Comparison of ENCODE assay signal across 9 cellular contexts in the genomic region with DNA sequence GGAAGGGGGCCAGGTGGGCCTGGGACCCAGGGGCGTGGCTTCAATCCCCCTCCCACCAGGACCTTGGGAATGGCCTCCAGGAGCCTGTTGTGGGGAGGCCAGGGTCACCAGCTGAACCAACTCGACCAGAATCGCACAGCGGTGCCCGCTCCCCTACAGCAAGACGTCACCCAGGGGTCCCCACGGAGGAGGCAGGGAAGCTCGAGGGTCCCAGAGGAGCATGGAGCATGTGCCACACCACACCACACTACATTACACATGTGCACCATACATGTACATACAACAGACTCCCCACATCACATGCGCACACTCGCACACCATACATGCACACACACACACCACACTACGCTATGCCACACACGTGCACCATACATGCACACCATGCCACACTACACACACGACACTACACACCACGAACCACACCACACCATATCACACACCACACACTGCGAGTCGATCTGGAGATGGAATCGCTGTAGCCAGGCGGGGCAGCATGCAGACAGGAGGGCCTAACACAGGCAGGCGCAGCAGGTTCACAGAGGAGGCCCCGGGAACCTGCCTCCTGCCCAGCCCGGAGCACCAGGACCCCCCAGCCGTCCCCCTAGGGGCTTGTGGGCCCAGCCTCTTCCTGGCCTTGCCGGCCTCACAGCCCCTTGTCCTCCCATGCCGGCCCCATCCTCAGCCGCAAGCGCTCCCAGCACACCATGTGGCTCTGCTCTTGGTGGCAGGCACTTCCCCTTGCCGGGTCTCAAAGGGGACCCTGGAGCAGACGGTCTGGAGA. TPM values are rescaled to one million over a fixed set of nuclear protein-coding genes. Genes with fewer than 3 reads are reported as not detected.
A peak's percentile ranks its signal among the peaks of the same experiment; 100 is the strongest.
DNase-seq lines count a peak whose midpoint lies in the region; ATAC-seq, FAIRE-seq and TF ChIP-seq lines count a peak whose summit lies in the region.
"Had no signal": no experiment of that assay in that cellular context is flagged by ENCODE, and none has a peak within 500 bp of the region (broad histone marks: within the 10 kb centered on the region; RNA-seq: fewer than 3 reads in every experiment).

No MANE protein-coding gene starts in this region.

- DNase-seq in GM12891 (ENCODE audit: insufficient read length, low spot score) = no peak
- DNase-seq in neuronal stem cell (ENCODE audit: low spot score) = no peak
- no peak for DNase-seq in GM19240 (ENCODE audit: insufficient read length, low spot score)
- DNase-seq in NCI-H1092 treated with DMSO at 0.1 percent for 48 hours (lab: John Stamatoyannopoulos, UW) = no peak
- no peak for DNase-seq in NCI-H510A (lab: John Stamatoyannopoulos, UW)
- no peak for DNase-seq in HFFc6
- DNase-seq: NCI-H1105 treated with DMSO at 0.1 percent for 48 hours had no signal

- H3K4ac ChIP-seq in neuronal stem cell (ENCODE audit: low read length) = no peak overlapping the region

- no peak for TF ChIP-seq CTCF in HFFc6 (IDR thresholded peaks at IDR 0.05)

- no peak overlapping the region for H3K4me2 ChIP-seq in neuronal stem cell (ENCODE audit: insufficient read depth, low read length, poor library complexity, severe bottlenecking)

- H3K27me3 Mint-ChIP-seq in HFFc6 (ENCODE audit: insufficient read depth) = peaks cover 49% of the 10 kb centered on the region

- H2AFZ ChIP-seq in neuronal stem cell (ENCODE audit: low read length) = peak overlapping the region; percentile 49

- H3K79me1 ChIP-seq in neuronal stem cell (ENCODE audit: low read depth, low read length) = no peaks in the 10 kb centered on the region

- H2BK12ac ChIP-seq in neuronal stem cell (ENCODE audit: low read length) = peak overlapping the region; percentile 88

- peak overlapping the region; percentile 50 for H2BK15ac ChIP-seq in neuronal stem cell (ENCODE audit: low read length)

- H3K9me3 ChIP-seq in neuronal stem cell (replicated peaks in 1 of 2; ENCODE audit: control insufficient read depth in 2 of 2, insufficient read depth in 1 of 2, low read depth in 1 of 2, low read length in 2 of 2) = peaks cover 3 to 7% of the 10 kb centered on the region in 2 donors

- no peaks in the 10 kb centered on the region for H3K9me3 Mint-ChIP-seq in HFFc6

- H4K91ac ChIP-seq in neuronal stem cell (ENCODE audit: low read depth, low read length, poor library complexity) = no peak overlapping the region

- no peak overlapping the region for H4K8ac ChIP-seq in neuronal stem cell (ENCODE audit: low read depth, low read length)

- H3K4me3 ChIP-seq in neuronal stem cell (ENCODE audit: low read length in 2 of 2) = peak overlapping the region in 1 of 2 donors; percentile 58

- H3K4me3 Mint-ChIP-seq in HFFc6 = no peak overlapping the region

- H2AK5ac ChIP-seq in neuronal stem cell (ENCODE audit: low read depth, low read length) = peak overlapping the region; percentile 82

- H2BK120ac ChIP-seq in neuronal stem cell (ENCODE audit: low read depth, low read length) = no peak overlapping the region

- peaks cover 0 to 1% of the 10 kb centered on the region in 2 donors for H3K4me1 ChIP-seq in neuronal stem cell (ENCODE audit: control insufficient read depth in 2 of 2, insufficient read depth in 1 of 2, low read depth in 1 of 2, low read length in 2 of 2)

- H3K27ac Mint-ChIP-seq in HFFc6 = no peak overlapping the region

- TF ChIP-seq POLR2A in GM12891 (IDR thresholded peaks at IDR 0.05; ENCODE audit: low read depth, low read length) = no peak

- WGBS in adipose tissue, 3 donors = 48 to 57% (median 54%) methylated on average over 28 of the region's 28 CpGs
- 100% methylated on average over 2 of the region's 28 CpGs; no CpG with 5 or more reads in 1 of the 2 donors for WGBS in neuronal stem cell (ENCODE audit: extremely low coverage in 2 of 2, insufficient read length in 2 of 2, insufficient replicate concordance in 1 of 2), 2 donors

- peak overlapping the region; percentile 86 for H3K18ac ChIP-seq in neuronal stem cell (ENCODE audit: low read length)

- peaks cover 13% of the 10 kb centered on the region for H3K4me1 Mint-ChIP-seq in HFFc6 (ENCODE audit: low read depth)

- H3K36me3 Mint-ChIP-seq in HFFc6 (ENCODE audit: low read depth) = no peaks in the 10 kb centered on the region

- peak overlapping the region; percentile 74 for H3K9ac ChIP-seq in neuronal stem cell (ENCODE audit: low read depth, low read length, poor library complexity)

- H3K27ac ChIP-seq in adipose tissue (ENCODE audit: low read depth, low read length) (peak overlapping the region; percentile 79), neuronal stem cell (replicated peaks; ENCODE audit: low read length) (no peak overlapping the region)

- peak; percentile 96 for FAIRE-seq in GM12891 (lab: Jason Lieb, UNC)

- H3K27me3 ChIP-seq in neuronal stem cell (ENCODE audit: control insufficient read depth in 3 of 3, insufficient read depth in 3 of 3, low read depth in 1 of 3, low read length in 3 of 3) = peaks cover 23 to 80% (median 66%) of the 10 kb centered on the region in 3 experiments

- H3K36me3 ChIP-seq in neuronal stem cell (replicated peaks in 1 of 2; ENCODE audit: control insufficient read depth in 2 of 2, insufficient read depth in 2 of 2, low read length in 2 of 2) = no peaks in the 10 kb centered on the region

- H2BK5ac ChIP-seq in neuronal stem cell (ENCODE audit: low read length) = peak overlapping the region; percentile 91

- ATAC-seq in HG03108 (IDR thresholded peaks at IDR 0.05; ENCODE audit: unreplicated experiment) = peak; percentile 10

- peak overlapping the region; percentile 78 for H3K23ac ChIP-seq in neuronal stem cell (ENCODE audit: low read depth, low read length, poor library complexity)

- H3K14ac ChIP-seq in neuronal stem cell (ENCODE audit: low read length) = peak overlapping the region; percentile 99

TF ChIP-seq in GM12891, 5 proteins besides CTCF, POLR2A, EP300 and RAD21:
- TF ChIP-seq SPI1 (IDR thresholded peaks at IDR 0.05; ENCODE audit: low read depth, low read length) = peak; percentile 20; the same call in 1 of the 2 replicates
- TF ChIP-seq TAF1 (IDR thresholded peaks at IDR 0.05; ENCODE audit: low read depth, low read length) = no peak

RNA-seq across cellular contexts. Expression of gene ITGB2, which starts 0.6 kb away (rescaled TPM):
- polyA plus RNA-seq in GM12891 (2012; ENCODE audit: low read depth, missing spikeins) = 62.1 TPM
- polyA plus RNA-seq in adipose tissue = 10 to 100 TPM in 2 of 3 donors, 1 to 10 TPM in 1; 9.5 to 81.7 (median 32.5) TPM
- polyA plus RNA-seq in neuronal stem cell (2013, experiment 1 of 2) = 0.06 TPM
- polyA plus RNA-seq in neuronal stem cell (2013, experiment 2 of 2) = 0.12 TPM
- under 1 TPM in 3 of 6 experiments, not detected in 3; 0.19 to 0.45 (median 0.33) TPM for total RNA-seq in HFFc6 (2021; fragmentation: NEBNext Ultra II Directional; extraction: Animal tissue kit (Norgen Biotek cat#: 25700))

RNA-seq across cellular contexts. Expression of gene SLX9, which starts 19.7 kb away (rescaled TPM):
- 28.2 TPM for polyA plus RNA-seq in GM12891 (2012; ENCODE audit: low read depth, missing spikeins)
- polyA plus RNA-seq in adipose tissue = 10 to 100 TPM; 14.1 to 43.6 (median 24.6) TPM
- polyA plus RNA-seq in neuronal stem cell (2013, experiment 1 of 2) = 17.0 TPM
- polyA plus RNA-seq in neuronal stem cell (2013, experiment 2 of 2) = 16.6 TPM
- 10 to 100 TPM; 27.7 to 34.7 (median 31.5) TPM for total RNA-seq in HFFc6 (2021; fragmentation: NEBNext Ultra II Directional; extraction: Animal tissue kit (Norgen Biotek cat#: 25700))

RNA-seq across cellular contexts. Expression of gene PTTG1IP, which starts 46.6 kb away (rescaled TPM):
- polyA plus RNA-seq in GM12891 (2012; ENCODE audit: low read depth, missing spikeins) = 26.6 TPM
- 100 to 1,000 TPM in 1 of 3 donors, 10 to 100 TPM in 2; 61.3 to 111 (median 69.3) TPM for polyA plus RNA-seq in adipose tissue
- polyA plus RNA-seq in neuronal stem cell (2013, experiment 1 of 2) = 134 TPM
- 131 TPM for polyA plus RNA-seq in neuronal stem cell (2013, experiment 2 of 2)
- 100 to 1,000 TPM; 241 to 290 (median 277) TPM for total RNA-seq in HFFc6 (2021; fragmentation: NEBNext Ultra II Directional; extraction: Animal tissue kit (Norgen Biotek cat#: 25700))
